Comparison of ENCODE assay signal across 18 cellular contexts in the genomic region with DNA sequence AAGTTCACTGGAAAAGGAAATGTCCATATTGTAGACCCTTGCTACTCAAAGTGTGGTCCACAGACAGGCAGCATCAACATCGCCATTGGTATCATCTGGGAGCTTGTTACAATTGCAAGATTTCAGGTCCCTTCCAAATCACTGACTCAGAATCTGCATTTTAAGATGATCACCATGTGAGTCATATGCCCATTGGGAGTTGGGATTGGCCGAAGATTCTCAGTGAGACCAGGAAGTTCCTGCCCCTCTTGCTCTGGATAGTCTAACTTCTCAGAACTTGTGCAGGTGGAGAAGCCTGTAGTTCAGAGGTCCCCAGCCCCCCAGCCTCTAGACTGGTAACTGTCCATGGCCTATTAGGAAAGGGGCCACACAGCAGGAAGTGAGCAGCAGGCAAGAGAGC. TPM values are rescaled to one million over a fixed set of nuclear protein-coding genes. Genes with fewer than 3 reads are reported as not detected.
DNase-seq lines count a peak whose midpoint lies in the region; ATAC-seq and TF ChIP-seq lines count a peak whose summit lies in the region.
"Had no signal": no experiment of that assay in that cellular context is flagged by ENCODE, and none has a peak within 500 bp of the region (broad histone marks: within the 10 kb centered on the region; RNA-seq: fewer than 3 reads in every experiment).

No MANE protein-coding gene starts in this region.

- no peaks in the 10 kb centered on the region for H3K27me3 Mint-ChIP-seq in activated B cell treated with CpG ODN at 0.5 μM for 24 hours

- POLR2A ChIA-PET in activated B cell treated with CpG ODN at 0.5 μM for 24 hours (lab: Charles Lee): interaction anchor here (0.6 to 1.4 kb wide), 2 partner anchors 101 to 114 kb away, joined by 3 to 5 read pairs; a partner anchor contains a TSS

- no peaks in the 10 kb centered on the region for H3K36me3 Mint-ChIP-seq in activated naive CD4-positive, alpha-beta T cell treated with anti-CD3 and anti-CD28 coated beads, Interleukin-2, amount 50 U/mL, for 72 hours
- H3K36me3 Mint-ChIP-seq in activated B cell treated with CpG ODN at 0.5 μM for 24 hours (ENCODE audit: low read depth): no peaks in the 10 kb centered on the region

- no peak for DNase-seq in activated naive CD4-positive, alpha-beta T cell treated with anti-CD3 and anti-CD28 coated beads, Interleukin-2, amount 50 U/mL, for 72 hours (ENCODE audit: low spot score in 2 of 2)
- no peak for DNase-seq in activated naive CD4-positive, alpha-beta T cell treated with Interleukin-2 at 50 U/mL for 16 hours
- DNase-seq in HT1080 (ENCODE audit: low read depth): peak; percentile 74
- no peak for DNase-seq in activated B cell treated with CpG ODN at 0.5 μM for 24 hours
- DNase-seq in stimulated activated naive CD8-positive, alpha-beta T cell treated with anti-CD3 and anti-CD28 coated beads, Interleukin-15, Interleukin-2, amounts not matched to agents 100 U/mL and 50 U/mL, for 24 hours: no peak
- no peak for DNase-seq in NCI-H1436 (lab: John Stamatoyannopoulos, UW)
- DNase-seq in NCI-H1930 (lab: John Stamatoyannopoulos, UW): no peak
- DNase-seq: activated CD4-positive, alpha-beta T cell treated with anti-CD3 and anti-CD28 coated beads, Interleukin-2, amount 10 ng/mL, durations not matched to agents 7 days and 5 days; activated effector memory CD4-positive, alpha-beta T cell treated with anti-CD3 and anti-CD28 coated beads, Interleukin-2, amount 50 U/mL, for 16 hours; DMS79; effector memory CD8-positive, alpha-beta T cell; mucosa of descending colon had no signal

- intact Hi-C loops in activated B cell treated with CpG ODN at 0.5 μM for 24 hours (cut with micrococcal nuclease): loop anchor here (1.0 kb wide), 1 partner anchor 10 kb away; no protein-coding TSS in a partner anchor

- CTCF ChIA-PET in activated B cell treated with CpG ODN at 0.5 μM for 24 hours (lab: Charles Lee): no interaction called here

- no peak for TF ChIP-seq CTCF in activated B cell treated with CpG ODN at 0.5 μM for 24 hours (IDR thresholded peaks at IDR 0.05)

- H3K4me1 Mint-ChIP-seq in activated B cell treated with CpG ODN at 0.5 μM for 24 hours: peaks cover 49% of the 10 kb centered on the region
- H3K4me1 Mint-ChIP-seq: activated CD4-positive, alpha-beta T cell treated with anti-CD3 and anti-CD28 coated beads, Interleukin-2, amount 10 ng/mL, durations not matched to agents 7 days and 5 days had no signal

- no peak overlapping the region for H3K27ac Mint-ChIP-seq in activated naive CD4-positive, alpha-beta T cell treated with anti-CD3 and anti-CD28 coated beads, Interleukin-2, amount 50 U/mL, for 72 hours
- H3K27ac Mint-ChIP-seq in activated B cell treated with CpG ODN at 0.5 μM for 24 hours: no peak overlapping the region
- H3K27ac Mint-ChIP-seq: activated CD4-positive, alpha-beta T cell treated with anti-CD3 and anti-CD28 coated beads, Interleukin-2, amount 10 ng/mL, durations not matched to agents 7 days and 5 days; effector memory CD8-positive, alpha-beta T cell; progenitor cell of endocrine pancreas had no signal

- peak; percentile 63 to 64 for ATAC-seq in activated naive CD4-positive, alpha-beta T cell treated with anti-CD3 and anti-CD28 coated beads, Interleukin-2, amount 50 U/mL, for 72 hours
- peak; percentile 81 for ATAC-seq in activated B cell treated with CpG ODN at 0.5 μM for 24 hours (ENCODE audit: low read depth)
- ATAC-seq in stimulated activated naive CD8-positive, alpha-beta T cell treated with anti-CD3 and anti-CD28 coated beads, Interleukin-15, Interleukin-2, amounts not matched to agents 100 U/mL and 50 U/mL, for 24 hours: peak; percentile 67
- ATAC-seq in HG03159 (IDR thresholded peaks at IDR 0.05; ENCODE audit: unreplicated experiment): no peak
- ATAC-seq: effector memory CD8-positive, alpha-beta T cell; mucosa of descending colon had no signal

- no peak overlapping the region for H3K4me3 Mint-ChIP-seq in activated B cell treated with CpG ODN at 0.5 μM for 24 hours
- H3K4me3 Mint-ChIP-seq: activated CD4-positive, alpha-beta T cell treated with anti-CD3 and anti-CD28 coated beads, Interleukin-2, amount 10 ng/mL, durations not matched to agents 7 days and 5 days; effector memory CD8-positive, alpha-beta T cell had no signal

- H3K9me3 Mint-ChIP-seq in activated naive CD4-positive, alpha-beta T cell treated with anti-CD3 and anti-CD28 coated beads, Interleukin-2, amount 50 U/mL, for 72 hours: no peaks in the 10 kb centered on the region
- H3K9me3 Mint-ChIP-seq in activated B cell treated with CpG ODN at 0.5 μM for 24 hours: no peaks in the 10 kb centered on the region
- H3K9me3 Mint-ChIP-seq: activated CD4-positive, alpha-beta T cell treated with anti-CD3 and anti-CD28 coated beads, Interleukin-2, amount 10 ng/mL, durations not matched to agents 7 days and 5 days; effector memory CD8-positive, alpha-beta T cell had no signal

RNA-seq across cellular contexts. Expression of a gene that starts 48.9 kb away (rescaled TPM):
- not detected for total RNA-seq in activated naive CD4-positive, alpha-beta T cell treated with anti-CD3 and anti-CD28 coated beads, Interleukin-2, amount 50 U/mL, for 72 hours
- total RNA-seq in HT1080 (2014; rRNA removed; shearing (Covaris generic)): not detected in 2 replicates
- not detected in 2 replicates for polyA plus RNA-seq in HT1080 (2015; cell fraction: cytosol; rRNA removed)
- polyA plus RNA-seq in HT1080 (2015; cell fraction: nucleus; rRNA removed): not detected in 2 replicates
- total RNA-seq in activated B cell treated with CpG ODN at 0.5 μM for 24 hours: not detected in 2 replicates
- total RNA-seq: activated CD4-positive, alpha-beta T cell treated with anti-CD3 and anti-CD28 coated beads, Interleukin-2, amount 10 ng/mL, durations not matched to agents 7 days and 5 days; glomerular endothelial cell; progenitor cell of endocrine pancreas; T-helper 1 cell treated with Interleukin-12 subunit alpha and Interleukin-12 subunit beta and Interleukin-4 antibody, amounts not matched to agents 30 ng/mL and 1 ng/mL, for 36 hours; ureter had no signal
- polyA plus RNA-seq: keratinocyte had no signal
